ENCODE assay signal across 2 cellular contexts in genomic region chr2:241802806-241803318, GRCh38.
TF ChIP-seq lines count a peak whose summit lies in the region.

No MANE protein-coding gene starts in this region.

TF ChIP-seq in HepG2, 621 proteins besides CTCF, POLR2A, EP300 and RAD21 (continues in another document):
- TF ChIP-seq MAFF (IDR thresholded peaks at IDR 0.05; ENCODE audit: low read depth, low read length): no peak
- no peak for TF ChIP-seq ZNF660 (CRISPR knock-in tag; IDR thresholded peaks at IDR 0.05; ENCODE audit: borderline replicate concordance, low read depth)
- TF ChIP-seq TAF15 (IDR thresholded peaks at IDR 0.05; ENCODE audit: low read depth, low read length, poor library complexity, severe bottlenecking): no peak
- peak; percentile 13 for TF ChIP-seq AGO1 (IDR thresholded peaks at IDR 0.05; ENCODE audit: low read depth, low read length, poor library complexity, severe bottlenecking)
- TF ChIP-seq CENPX (CRISPR knock-in tag; IDR thresholded peaks at IDR 0.05): no peak
- TF ChIP-seq ZNF326 (CRISPR knock-in tag; IDR thresholded peaks at IDR 0.05; ENCODE audit: borderline replicate concordance): no peak
- TF ChIP-seq ARID4A (CRISPR knock-in tag; IDR thresholded peaks at IDR 0.05; ENCODE audit: borderline replicate concordance): no peak
- no peak for TF ChIP-seq PAF1 (CRISPR knock-in tag; IDR thresholded peaks at IDR 0.05)
- TF ChIP-seq GABPB1 (CRISPR knock-in tag; IDR thresholded peaks at IDR 0.05): peak; percentile 20; the same call in 1 of the 2 replicates
- no peak for TF ChIP-seq ZNF282 (IDR thresholded peaks at IDR 0.05; ENCODE audit: partially characterized antibody)
- TF ChIP-seq PRPF4 (IDR thresholded peaks at IDR 0.05; ENCODE audit: low read depth, low read length, poor library complexity, severe bottlenecking): no peak
- 0 out of 2 replicates have a peak, but pooled peaks have one; percentile 30 for TF ChIP-seq ZC3H13 (CRISPR knock-in tag; IDR thresholded peaks at IDR 0.05)
- no peak for TF ChIP-seq POLR2AphosphoS2 (IDR thresholded peaks at IDR 0.05; ENCODE audit: low read depth, low read length)
- TF ChIP-seq DNMT3B (CRISPR knock-in tag; conservative IDR thresholded peaks at IDR 0.05): no peak
- TF ChIP-seq MAF1 (CRISPR knock-in tag; IDR thresholded peaks at IDR 0.05; ENCODE audit: borderline replicate concordance): no peak
- no peak for TF ChIP-seq ZNF501 (CRISPR knock-in tag; IDR thresholded peaks at IDR 0.05)
- TF ChIP-seq TFE3 (CRISPR knock-in tag; IDR thresholded peaks at IDR 0.05): no peak
- TF ChIP-seq ZNF121 (CRISPR knock-in tag; IDR thresholded peaks at IDR 0.05): no peak
- TF ChIP-seq ZNF609 (CRISPR knock-in tag; IDR thresholded peaks at IDR 0.05; ENCODE audit: borderline replicate concordance): no peak

TF ChIP-seq in K562, 482 proteins besides CTCF, POLR2A, EP300 and RAD21:
- TF ChIP-seq MTF1 (CRISPR knock-in tag; IDR thresholded peaks at IDR 0.05; ENCODE audit: borderline replicate concordance) (no peak), ZNF263 (CRISPR knock-in tag; IDR thresholded peaks at IDR 0.05; ENCODE audit: borderline replicate concordance) (peak; percentile 24; the same call in 1 of the 2 replicates), ZNF398 (CRISPR knock-in tag; IDR thresholded peaks at IDR 0.05) (no peak), ZNF311 (CRISPR knock-in tag; IDR thresholded peaks at IDR 0.05) (no peak), ZSCAN32 (CRISPR knock-in tag; IDR thresholded peaks at IDR 0.05) (no peak)
